ENCODE assay signal across 29 cellular contexts in genomic region chr3:118187221-118187620, GRCh38.
"Had no signal": no experiment of that assay in that cellular context is flagged by ENCODE, and none has a peak within 500 bp of the region (broad histone marks: within the 10 kb centered on the region; RNA-seq: fewer than 3 reads in every experiment).

No MANE protein-coding gene starts in this region.

- H3K4me1 Mint-ChIP-seq: activated CD4-positive, alpha-beta T cell treated with anti-CD3 and anti-CD28 coated beads, Interleukin-2, amount 10 ng/mL, durations not matched to agents 24 days and 14 days had no signal

- DNase-seq: activated CD4-positive, alpha-beta T cell treated with anti-CD3 and anti-CD28 coated beads, Interleukin-2, amount 10 ng/mL, durations not matched to agents 24 days and 14 days; activated CD4-positive, alpha-beta T cell treated with anti-CD3 and anti-CD28 coated beads, Interleukin-2, amount 50 U/mL, for 4 hours; activated CD8-positive, alpha-beta T cell treated with anti-CD3 and anti-CD28 coated beads for 36 hours; activated gamma-delta T cell; activated naive CD4-positive, alpha-beta T cell treated with Interleukin-2 at 50 U/mL for 16 hours; activated T-cell treated with anti-CD3 and anti-CD28 coated beads, Interleukin-2, amount 50 U/mL, for 24 hours; adrenal gland; body of pancreas; central memory CD4-positive, alpha-beta T cell; NCI-H1092 treated with DMSO at 0.1 percent for 48 hours; NCI-H1417; NCI-H146; NCI-H187; NCI-H2029 treated with DMSO at 0.1 percent for 48 hours; NCI-H2107; NCI-H2171; NCI-H510A; NCI-H526; NCI-H748 treated with DMSO at 0.1 percent for 48 hours; NK-92 treated with Interleukin-12 subunit alpha and Interleukin-12 subunit beta, amount 100 ng/mL, for 24 hours; PC-9; SHP77; SJCRH30 had no signal

- FAIRE-seq: astrocyte, RCC 7860, TTC549 had no signal

- H3K27me3 Mint-ChIP-seq: activated CD4-positive, alpha-beta T cell treated with anti-CD3 and anti-CD28 coated beads, Interleukin-2, amount 10 ng/mL, durations not matched to agents 24 days and 14 days; activated CD8-positive, alpha-beta T cell treated with anti-CD3 and anti-CD28 coated beads for 36 hours; activated T-cell treated with anti-CD3 and anti-CD28 coated beads, Interleukin-2, amount 50 U/mL, for 24 hours had no signal

- H3K4me3 Mint-ChIP-seq: activated CD4-positive, alpha-beta T cell treated with anti-CD3 and anti-CD28 coated beads, Interleukin-2, amount 10 ng/mL, durations not matched to agents 24 days and 14 days; activated CD8-positive, alpha-beta T cell treated with anti-CD3 and anti-CD28 coated beads for 36 hours; activated T-cell treated with anti-CD3 and anti-CD28 coated beads, Interleukin-2, amount 50 U/mL, for 24 hours had no signal

- H3K27ac Mint-ChIP-seq: activated CD4-positive, alpha-beta T cell treated with anti-CD3 and anti-CD28 coated beads, Interleukin-2, amount 10 ng/mL, durations not matched to agents 24 days and 14 days; activated CD8-positive, alpha-beta T cell treated with anti-CD3 and anti-CD28 coated beads for 36 hours; activated naive CD4-positive, alpha-beta T cell treated with anti-CD3 and anti-CD28 coated beads, Interleukin-2, amount 50 U/mL, for 72 hours; activated T-cell treated with anti-CD3 and anti-CD28 coated beads, Interleukin-2, amount 50 U/mL, for 24 hours; activated T-helper 2 cell treated with anti-CD3 and anti-CD28 coated beads, Interferon-gamma antibody, Interleukin-2, Interleukin-4, amounts not matched to agents 10 μg/mL and 5 μg/mL and 100 μg/mL, durations not matched to agents 14 hours and 24 hours and 36 hours had no signal

- H3K36me3 ChIP-seq: adrenal gland, SJCRH30 had no signal

- H3K4me3 ChIP-seq: adrenal gland, body of pancreas, PC-9, SJCRH30, SK-N-MC had no signal

- H3K27me3 ChIP-seq: adrenal gland, body of pancreas, SJCRH30 had no signal
